Comparison of ENCODE assay signal across 19 cellular contexts in the genomic region with DNA sequence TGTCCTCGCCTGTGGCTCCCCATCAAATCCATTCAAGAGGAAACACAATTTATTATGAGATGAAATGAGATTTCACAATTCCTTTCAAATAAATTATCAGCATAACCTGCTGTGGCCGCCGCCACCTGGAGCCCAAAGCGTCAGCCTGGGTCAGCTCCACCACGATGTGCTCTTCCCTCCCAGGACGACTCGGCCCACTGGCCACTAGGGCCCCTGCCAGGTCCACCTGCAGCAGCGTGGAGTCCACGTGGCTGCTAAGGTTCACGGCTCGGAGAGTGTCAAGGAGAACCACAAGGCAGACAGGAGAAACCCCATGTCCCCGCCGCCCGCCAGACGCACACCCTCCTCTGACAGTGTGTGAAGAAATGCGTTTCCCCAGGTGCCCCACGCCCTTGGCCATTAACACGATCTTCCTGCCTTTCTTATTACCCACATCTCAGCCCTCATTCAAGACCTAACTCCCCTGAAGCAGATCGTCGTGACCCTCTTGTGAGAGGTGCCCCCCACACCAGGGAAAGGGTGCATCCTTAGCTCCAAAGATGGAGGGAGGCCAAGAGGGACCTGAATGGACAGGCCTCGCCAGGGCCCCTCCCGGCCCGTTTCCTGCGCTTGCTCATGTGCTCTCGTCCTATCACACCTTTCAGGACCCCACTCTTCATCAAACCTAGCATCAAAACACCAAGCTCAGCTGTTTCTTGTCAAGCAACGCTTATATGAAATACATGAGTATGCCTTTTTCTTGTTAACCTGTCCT.
"Had no signal": no experiment of that assay in that cellular context is flagged by ENCODE, and none has a peak within 500 bp of the region (broad histone marks: within the 10 kb centered on the region; RNA-seq: fewer than 3 reads in every experiment).

No MANE protein-coding gene starts in this region.

- H3K27ac Mint-ChIP-seq: activated CD8-positive, alpha-beta memory T cell treated with anti-CD3 and anti-CD28 coated beads, Interleukin-2, amount 10 ng/mL, durations not matched to agents 7 days and 5 days; activated CD8-positive, alpha-beta T cell treated with anti-CD3 and anti-CD28 coated beads for 36 hours; activated naive CD4-positive, alpha-beta T cell treated with anti-CD3 and anti-CD28 coated beads, Interleukin-2, amount 50 U/mL, for 24 hours; naive thymus-derived CD4-positive, alpha-beta T cell; T-helper 17 cell had no signal

- H3K4me3 ChIP-seq: body of pancreas, heart left ventricle, lung, ovary, upper lobe of left lung had no signal

- DNase-seq: activated CD4-positive, alpha-beta T cell treated with anti-CD3 and anti-CD28 coated beads for 48 hours; activated CD8-positive, alpha-beta memory T cell treated with anti-CD3 and anti-CD28 coated beads, Interleukin-2, amount 10 ng/mL, durations not matched to agents 7 days and 5 days; activated CD8-positive, alpha-beta T cell treated with anti-CD3 and anti-CD28 coated beads for 36 hours; activated gamma-delta T cell treated with Interleukin-2 at 50 U/mL for 16 hours; activated T-cell treated with anti-CD3 and anti-CD28 coated beads for 4 hours; body of pancreas; heart left ventricle; kidney; naive thymus-derived CD4-positive, alpha-beta T cell; ovary; stimulated activated CD4-positive, alpha-beta T cell treated with anti-CD3 and anti-CD28 coated beads, Interleukin-12 subunit alpha, Interleukin-12 subunit beta, amount 100 ng/mL, for 4 hours; stimulated activated CD4-positive, alpha-beta T cell treated with anti-CD3 and anti-CD28 coated beads, Interleukin-4, amount 100 ng/mL, for 4 hours; stimulated activated naive CD8-positive, alpha-beta T cell treated with anti-CD3 and anti-CD28 coated beads, Interleukin-15, Interleukin-2, amounts not matched to agents 100 U/mL and 50 U/mL, for 24 hours; SW 1271; T-helper 17 cell had no signal

- H3K36me3 ChIP-seq: heart left ventricle, ovary, upper lobe of left lung had no signal

- H3K9me3 ChIP-seq: body of pancreas, heart left ventricle, ovary, upper lobe of left lung had no signal

- H3K4me1 Mint-ChIP-seq: activated CD8-positive, alpha-beta memory T cell treated with anti-CD3 and anti-CD28 coated beads, Interleukin-2, amount 10 ng/mL, durations not matched to agents 7 days and 5 days; activated naive CD4-positive, alpha-beta T cell treated with anti-CD3 and anti-CD28 coated beads, Interleukin-2, amount 50 U/mL, for 24 hours; naive thymus-derived CD4-positive, alpha-beta T cell; T-helper 17 cell had no signal

- H3K9me3 Mint-ChIP-seq: activated CD8-positive, alpha-beta T cell treated with anti-CD3 and anti-CD28 coated beads for 36 hours; activated naive CD4-positive, alpha-beta T cell treated with anti-CD3 and anti-CD28 coated beads, Interleukin-2, amount 50 U/mL, for 24 hours had no signal

- H3K4me1 ChIP-seq: heart left ventricle had no signal

- H3K36me3 Mint-ChIP-seq: activated CD8-positive, alpha-beta memory T cell treated with anti-CD3 and anti-CD28 coated beads, Interleukin-2, amount 10 ng/mL, durations not matched to agents 7 days and 5 days; activated naive CD4-positive, alpha-beta T cell treated with anti-CD3 and anti-CD28 coated beads, Interleukin-2, amount 50 U/mL, for 24 hours; naive thymus-derived CD4-positive, alpha-beta T cell had no signal

- ATAC-seq: activated CD8-positive, alpha-beta memory T cell treated with anti-CD3 and anti-CD28 coated beads, Interleukin-2, amount 10 ng/mL, durations not matched to agents 7 days and 5 days; activated CD8-positive, alpha-beta T cell treated with anti-CD3 and anti-CD28 coated beads for 36 hours; body of pancreas; heart left ventricle; naive thymus-derived CD4-positive, alpha-beta T cell; right cardiac atrium; stimulated activated naive CD8-positive, alpha-beta T cell treated with anti-CD3 and anti-CD28 coated beads, Interleukin-15, Interleukin-2, amounts not matched to agents 100 U/mL and 50 U/mL, for 24 hours; T-helper 17 cell had no signal

- H3K27me3 Mint-ChIP-seq: activated CD8-positive, alpha-beta memory T cell treated with anti-CD3 and anti-CD28 coated beads, Interleukin-2, amount 10 ng/mL, durations not matched to agents 7 days and 5 days; activated CD8-positive, alpha-beta T cell treated with anti-CD3 and anti-CD28 coated beads for 36 hours; activated naive CD4-positive, alpha-beta T cell treated with anti-CD3 and anti-CD28 coated beads, Interleukin-2, amount 50 U/mL, for 24 hours had no signal

- H3K27ac ChIP-seq: body of pancreas, heart left ventricle, ovary, upper lobe of left lung had no signal

- H3K4me3 Mint-ChIP-seq: activated CD8-positive, alpha-beta memory T cell treated with anti-CD3 and anti-CD28 coated beads, Interleukin-2, amount 10 ng/mL, durations not matched to agents 7 days and 5 days; activated CD8-positive, alpha-beta T cell treated with anti-CD3 and anti-CD28 coated beads for 36 hours; activated naive CD4-positive, alpha-beta T cell treated with anti-CD3 and anti-CD28 coated beads, Interleukin-2, amount 50 U/mL, for 24 hours; naive thymus-derived CD4-positive, alpha-beta T cell; T-helper 17 cell had no signal

- H3K27me3 ChIP-seq: body of pancreas, heart left ventricle, ovary, upper lobe of left lung had no signal
